Comparison of ENCODE assay signal across 8 cellular contexts in genomic region chr15:67240235-67241131, GRCh38. TPM values are rescaled to one million over a fixed set of nuclear protein-coding genes. Genes with fewer than 3 reads are reported as not detected.
A peak's percentile ranks its signal among the peaks of the same experiment; 100 is the strongest.
DNase-seq lines count a peak whose midpoint lies in the region; ATAC-seq, FAIRE-seq and TF ChIP-seq lines count a peak whose summit lies in the region.

No MANE protein-coding gene starts in this region.

- dilution Hi-C loops in keratinocyte (cut with MboI; ENCODE audit: extremely low pct_ligation_motif_present, low sequenced_read_pairs): no loop called here

- H3K36me3 ChIP-seq in keratinocyte (ENCODE audit: control insufficient read depth in 2 of 2, extremely low read depth in 1 of 2, insufficient read depth in 2 of 2, low read length in 2 of 2): no peaks in the 10 kb centered on the region

- H3K27ac ChIP-seq in C4-2B (no peak overlapping the region), keratinocyte (ENCODE audit: control insufficient read depth, insufficient read depth, low read length) (peak overlapping the region; percentile 71)

- H3K4me1 Mint-ChIP-seq in activated CD4-positive, alpha-beta T cell treated with anti-CD3 and anti-CD28 coated beads, Interleukin-2, amount 10 ng/mL, durations not matched to agents 7 days and 5 days: peaks cover 58% of the 10 kb centered on the region

- peak overlapping the region; percentile 30 for H3K4me2 ChIP-seq in keratinocyte (ENCODE audit: control insufficient read depth, extremely low read depth, insufficient read depth, low read depth, low read length)

- CTCF ChIA-PET in activated CD4-positive, alpha-beta T cell treated with anti-CD3 and anti-CD28 coated beads, Interleukin-2, amount 10 ng/mL, durations not matched to agents 7 days and 5 days (lab: Charles Lee): interaction anchor here (0.7 to 1.6 kb wide), 4 partner anchors 11 to 332 kb away, joined by 3 to 8 read pairs (median 4); no protein-coding TSS in a partner anchor

- peaks cover 23% of the 10 kb centered on the region for H3K36me3 Mint-ChIP-seq in activated CD4-positive, alpha-beta T cell treated with anti-CD3 and anti-CD28 coated beads, Interleukin-2, amount 10 ng/mL, durations not matched to agents 7 days and 5 days (ENCODE audit: low read depth)

- H3K9me1 ChIP-seq in keratinocyte (ENCODE audit: control insufficient read depth, extremely low read depth, insufficient read depth, low read length): no peaks in the 10 kb centered on the region

- H2AFZ ChIP-seq in keratinocyte (ENCODE audit: control insufficient read depth, low read length): no peak overlapping the region

- DNase-seq in NCI-H1694 (lab: John Stamatoyannopoulos, UW) (peak; percentile 6), keratinocyte (ENCODE audit: low read depth, low spot score) (no peak), GOT3 (lab: John Stamatoyannopoulos, UW) (no peak)
- peak; percentile 38 for DNase-seq in activated CD4-positive, alpha-beta T cell treated with anti-CD3 and anti-CD28 coated beads, Interleukin-2, amount 10 ng/mL, durations not matched to agents 7 days and 5 days

- no peaks in the 10 kb centered on the region for H3K9me3 Mint-ChIP-seq in activated CD4-positive, alpha-beta T cell treated with anti-CD3 and anti-CD28 coated beads, Interleukin-2, amount 10 ng/mL, durations not matched to agents 7 days and 5 days

- H3K9ac ChIP-seq in keratinocyte (ENCODE audit: control insufficient read depth, extremely low read depth, insufficient read depth, low read length): no peak overlapping the region

- H3K9me3 ChIP-seq in keratinocyte (ENCODE audit: control insufficient read depth, low read depth, low read length): no peaks in the 10 kb centered on the region

- H3K27me3 Mint-ChIP-seq in activated CD4-positive, alpha-beta T cell treated with anti-CD3 and anti-CD28 coated beads, Interleukin-2, amount 10 ng/mL, durations not matched to agents 7 days and 5 days: no peaks in the 10 kb centered on the region

- POLR2A ChIA-PET in activated CD4-positive, alpha-beta T cell treated with anti-CD3 and anti-CD28 coated beads, Interleukin-2, amount 10 ng/mL, durations not matched to agents 7 days and 5 days (lab: Charles Lee): no interaction called here

- H3K4me3 Mint-ChIP-seq in activated CD4-positive, alpha-beta T cell treated with anti-CD3 and anti-CD28 coated beads, Interleukin-2, amount 10 ng/mL, durations not matched to agents 7 days and 5 days: peak overlapping the region; percentile 57

- no peak overlapping the region for H3K4me3 ChIP-seq in keratinocyte (ENCODE audit: control insufficient read depth in 2 of 3, extremely low read depth in 1 of 3, insufficient read depth in 2 of 3, low read depth in 1 of 3, low read length in 3 of 3)

- peaks cover 2% of the 10 kb centered on the region for H4K20me1 ChIP-seq in keratinocyte (ENCODE audit: control insufficient read depth, extremely low read depth, insufficient read depth, low read length)

- H3K27ac Mint-ChIP-seq in activated CD4-positive, alpha-beta T cell treated with anti-CD3 and anti-CD28 coated beads, Interleukin-2, amount 10 ng/mL, durations not matched to agents 7 days and 5 days: peak overlapping the region; percentile 93

- TF ChIP-seq CTCF in C4-2B (conservative IDR thresholded peaks at IDR 0.05) (peak; percentile 77), keratinocyte (optimal IDR thresholded peaks at IDR 0.05 in 1 of 3, IDR thresholded peaks at IDR 0.05 in 1 of 3, conservative IDR thresholded peaks at IDR 0.05 in 1 of 3; ENCODE audit: extremely low read depth in 1 of 3, insufficient read depth in 2 of 3, low read length in 3 of 3) (peak; percentile 48 to 70 (median 64))

- H3K79me2 ChIP-seq in keratinocyte (ENCODE audit: control insufficient read depth, insufficient read depth, low read length): peaks cover 78% of the 10 kb centered on the region

- peak; percentile 20 for ATAC-seq in GM19467 (IDR thresholded peaks at IDR 0.05; ENCODE audit: unreplicated experiment)
- ATAC-seq in HG02884 (IDR thresholded peaks at IDR 0.05; ENCODE audit: unreplicated experiment): no peak
- ATAC-seq in HG03442 (IDR thresholded peaks at IDR 0.05; ENCODE audit: unreplicated experiment): no peak

- peak; percentile 51 for FAIRE-seq in keratinocyte (lab: Jason Lieb, UNC)

- no peaks in the 10 kb centered on the region for H3K27me3 ChIP-seq in keratinocyte (ENCODE audit: control insufficient read depth, extremely low read depth, insufficient read depth, low read length)

- peaks cover 41% of the 10 kb centered on the region for H3K4me1 ChIP-seq in keratinocyte (ENCODE audit: control insufficient read depth, extremely low read depth, insufficient read depth, low read length)

RNA-seq across cellular contexts. Expression of gene AAGAB, which starts 14.0 kb away (rescaled TPM):
- 10 to 100 TPM; 45.3 to 46.7 TPM for total RNA-seq in activated CD4-positive, alpha-beta T cell treated with anti-CD3 and anti-CD28 coated beads, Interleukin-2, amount 10 ng/mL, durations not matched to agents 7 days and 5 days
- 59.5 to 82.7 TPM (median 62.0 TPM) in 3 replicates for polyA plus RNA-seq in keratinocyte
- polyA plus RNA-seq in keratinocyte (2011; ENCODE audit: low read depth): 76.0 TPM
- polyA plus RNA-seq in keratinocyte (2011; cell fraction: cytosol; rRNA removed): 50.9 and 94.7 TPM in 2 replicates
- polyA plus RNA-seq in keratinocyte (2011; cell fraction: nucleus; rRNA removed): 42.8 and 48.0 TPM in 2 replicates
- polyA plus RNA-seq in keratinocyte (2012; ENCODE audit: low replicate concordance): 44.3 and 46.8 TPM in 2 replicates
- polyA minus RNA-seq in keratinocyte: 41.1 to 99.2 TPM (median 96.8 TPM) in 3 replicates
- 56.2 TPM for polyA minus RNA-seq in keratinocyte (2011; cell fraction: cytosol; rRNA and poly(A)+ RNA removed)
- polyA minus RNA-seq in keratinocyte (2011; cell fraction: nucleus; rRNA and poly(A)+ RNA removed): 27.1 and 47.3 TPM in 2 replicates

RNA-seq across cellular contexts. Expression of gene IQCH, which starts 14.1 kb away (rescaled TPM):
- total RNA-seq in activated CD4-positive, alpha-beta T cell treated with anti-CD3 and anti-CD28 coated beads, Interleukin-2, amount 10 ng/mL, durations not matched to agents 7 days and 5 days: under 1 TPM; 0.77 to 0.89 TPM
- polyA plus RNA-seq in keratinocyte: 2.2 to 3.0 TPM (median 2.6 TPM) in 3 replicates
- polyA plus RNA-seq in keratinocyte (2011; ENCODE audit: low read depth): 1.3 TPM
- 1.7 and 2.4 TPM in 2 replicates for polyA plus RNA-seq in keratinocyte (2011; cell fraction: cytosol; rRNA removed)
- 3.0 and 3.6 TPM in 2 replicates for polyA plus RNA-seq in keratinocyte (2011; cell fraction: nucleus; rRNA removed)
- 1.3 and 1.6 TPM in 2 replicates for polyA plus RNA-seq in keratinocyte (2012; ENCODE audit: low replicate concordance)
- polyA minus RNA-seq in keratinocyte: 3.5 to 7.9 TPM (median 6.8 TPM) in 3 replicates
- polyA minus RNA-seq in keratinocyte (2011; cell fraction: cytosol; rRNA and poly(A)+ RNA removed): 2.5 TPM
- 4.3 and 15.1 TPM in 2 replicates for polyA minus RNA-seq in keratinocyte (2011; cell fraction: nucleus; rRNA and poly(A)+ RNA removed)

Comparison
In these comparisons a context has a peak if more than half of its experiments do, and no peak if none do; other contexts are left out.
1. DNase-seq: peak in NCI-H1694 (single experiment) and activated CD4-positive, alpha-beta T cell treated with anti-CD3 and anti-CD28 coated beads, Interleukin-2, amount 10 ng/mL, durations not matched to agents 7 days and 5 days (single experiment); none in keratinocyte (single experiment) and GOT3 (single experiment).